1 cellular context compared by ENCODE assay signal in genomic region chr2:73995810-73996209, GRCh38.
TF ChIP-seq lines count a peak whose summit lies in the region.

No MANE protein-coding gene starts in this region.

TF ChIP-seq in HepG2, 621 proteins besides CTCF, POLR2A, EP300 and RAD21 (continued from another document):
- peak; percentile 47; the same call in 1 of the 2 replicates for TF ChIP-seq ZBTB38 (CRISPR knock-in tag; IDR thresholded peaks at IDR 0.05)
TF ChIP-seq in HepG2: peak in this region for 5.
